In genomic region chr12:3493225-3494049, GRCh38 we compare ENCODE assay signal across 8 cellular contexts. TPM values are rescaled to one million over a fixed set of nuclear protein-coding genes. Genes with fewer than 3 reads are reported as not detected.
DNase-seq lines count a peak whose midpoint lies in the region; ATAC-seq and TF ChIP-seq lines count a peak whose summit lies in the region.

No MANE protein-coding gene starts in this region.

- no peak for TF ChIP-seq CTCF in transverse colon (IDR thresholded peaks at IDR 0.05)

- no peak for TF ChIP-seq POLR2A in transverse colon (IDR thresholded peaks at IDR 0.05)

- no peak overlapping the region for H3K27ac ChIP-seq in transverse colon
- H3K27ac ChIP-seq in aorta (ENCODE audit: low read depth in 1 of 2, low read length in 2 of 2) = no peak overlapping the region

- ATAC-seq in Right ventricle myocardium inferior = peak; percentile 89
- no peak for ATAC-seq in effector memory CD8-positive, alpha-beta T cell (replicated peaks)
- no peak for ATAC-seq in aorta (ENCODE audit: low FRiP score)

- no peak overlapping the region for H3K27ac Mint-ChIP-seq in effector memory CD8-positive, alpha-beta T cell

- H3K9me3 ChIP-seq in transverse colon (no peaks in the 10 kb centered on the region), aorta (ENCODE audit: control insufficient read depth, low read length) (no peaks in the 10 kb centered on the region)

- H3K4me1 Mint-ChIP-seq in effector memory CD8-positive, alpha-beta T cell (ENCODE audit: low read depth in 2 of 2) = peaks cover 0 to 3% of the 10 kb centered on the region in 2 donors

- TF ChIP-seq EP300 in transverse colon (IDR thresholded peaks at IDR 0.05; ENCODE audit: low read depth) = no peak

- WGBS in transverse colon (ENCODE audit: low coverage in 1 of 2), 2 donors = 0 to 9% methylated on average over 8 to 51 of the region's 51 CpGs
- WGBS in aorta, 2 donors = 1 to 2% methylated on average over 51 of the region's 51 CpGs

- H3K4me1 ChIP-seq in transverse colon (peaks cover 0 to 15% (median 2%) of the 10 kb centered on the region in 4 donors), aorta (ENCODE audit: control insufficient read depth in 1 of 2, insufficient read depth in 2 of 2, low read length in 2 of 2) (no peaks in the 10 kb centered on the region)

- H3K4me3 ChIP-seq in transverse colon (no peak overlapping the region), aorta (ENCODE audit: low read length in 2 of 2) (no peak overlapping the region)

- DNase-seq in G401 (ENCODE audit: low spot score) (peak; percentile 87), NCI-H2171 treated with DMSO at 0.1 percent for 48 hours (lab: John Stamatoyannopoulos, UW) (peak; percentile 81), Right ventricle myocardium inferior (ENCODE audit: missing footprints) (peak; percentile 82), occipital lobe (lab: John Stamatoyannopoulos, UW) (peak; percentile 83), transverse colon (no peak), NCI-H1436 treated with DMSO at 0.1 percent for 48 hours (lab: John Stamatoyannopoulos, UW) (no peak), aorta (no peak)
- no peak for DNase-seq in effector memory CD8-positive, alpha-beta T cell

- peaks cover 92% of the 10 kb centered on the region for H3K27me3 ChIP-seq in transverse colon
- H3K27me3 ChIP-seq in aorta (ENCODE audit: control insufficient read depth in 1 of 2, insufficient read depth in 2 of 2, low read length in 1 of 2) = no peaks in the 10 kb centered on the region

- peaks cover 68 to 70% of the 10 kb centered on the region in 2 donors for H3K27me3 Mint-ChIP-seq in effector memory CD8-positive, alpha-beta T cell

- H3K36me3 ChIP-seq in transverse colon (no peaks in the 10 kb centered on the region), aorta (ENCODE audit: control insufficient read depth in 1 of 2, insufficient read depth in 2 of 2, low read length in 1 of 2) (no peaks in the 10 kb centered on the region)

- in situ Hi-C loops in G401 (cut with HindIII; ENCODE audit: low sequenced_read_pairs) (no loop called here), transverse colon (cut with MboI; ENCODE audit: low pct_ligation_motif_present in 1 of 4, low pct_unique_long_range_greater_than_20kb in 1 of 4, low sequenced_read_pairs in 3 of 4) (no loop called here)

- intact Hi-C loops in Right ventricle myocardium inferior (cut with DNase I) = loop anchor here (10.0 kb wide), 1 partner anchor 281 kb away; no protein-coding TSS in a partner anchor
- intact Hi-C loops in transverse colon (cut with DNase I; ENCODE audit: low total_unique reads) = no loop called here
- intact Hi-C loops in aorta (cut with DNase I) = no loop called here

- H3K4me3 Mint-ChIP-seq in effector memory CD8-positive, alpha-beta T cell = no peak overlapping the region

- H3K9me3 Mint-ChIP-seq in effector memory CD8-positive, alpha-beta T cell = no peaks in the 10 kb centered on the region

- no peaks in the 10 kb centered on the region for H3K36me3 Mint-ChIP-seq in effector memory CD8-positive, alpha-beta T cell (ENCODE audit: insufficient read depth)

RNA-seq across cellular contexts. Expression of gene PRMT8, which starts 2.4 kb away (rescaled TPM):
- not detected in 2 replicates for total RNA-seq in G401 (2014; rRNA removed; shearing (Covaris generic))
- not detected for total RNA-seq in Right ventricle myocardium inferior
- 5.9 TPM for total RNA-seq in occipital lobe
- not detected for total RNA-seq in transverse colon
- total RNA-seq in aorta = not detected
- polyA plus RNA-seq in aorta = not detected

Comparison
In these comparisons a context has a peak if more than half of its experiments do, and no peak if none do; other contexts are left out.
1. DNase-seq: peak in G401 (single experiment), NCI-H2171 treated with DMSO at 0.1 percent for 48 hours (single experiment), Right ventricle myocardium inferior (single experiment) and occipital lobe (single experiment); none in transverse colon (single experiment), effector memory CD8-positive, alpha-beta T cell (0 of 3), NCI-H1436 treated with DMSO at 0.1 percent for 48 hours (single experiment) and aorta (0 of 2).